In the genomic region with DNA sequence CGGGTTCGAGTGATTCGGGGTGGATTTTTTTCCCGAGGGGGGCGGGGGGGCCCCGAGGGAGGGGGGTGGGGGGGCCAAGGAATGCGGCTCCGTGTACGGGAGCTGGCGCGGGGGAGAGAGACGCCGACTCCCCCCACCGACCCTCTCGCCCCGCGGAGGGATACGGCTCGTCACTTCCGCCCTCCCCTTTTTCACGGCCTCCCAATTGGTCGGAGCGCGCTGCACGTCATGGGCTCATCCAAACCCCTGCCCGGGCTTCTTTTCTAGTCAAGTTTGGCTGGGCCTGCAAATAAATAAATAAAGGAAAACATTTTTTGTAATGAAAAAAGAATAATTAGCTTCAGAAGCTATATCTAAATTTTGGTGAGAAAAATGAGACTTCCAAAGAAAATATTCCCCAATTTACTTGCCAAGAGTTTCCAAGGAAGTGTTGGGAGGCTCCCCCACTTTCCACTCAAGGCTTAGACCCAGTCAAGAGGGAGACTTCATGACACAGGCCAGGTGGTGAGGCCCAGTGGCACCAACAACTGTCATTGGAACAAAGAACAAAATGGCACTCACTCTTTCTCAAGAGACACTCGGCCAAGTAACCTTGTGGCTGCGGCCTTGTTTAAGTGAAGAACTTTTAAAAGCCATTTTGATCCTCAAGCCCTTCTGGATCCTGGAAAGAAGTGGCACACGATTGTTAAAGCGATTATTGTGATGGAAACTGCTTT, we compare ENCODE assay signal across 1 cellular context.
TF ChIP-seq lines count a peak whose summit lies in the region.

Gene POGZ (minus strand): TSS at position 164 of the 716 bp plus-strand sequence. CDS start 17,290 bp downstream, outside the sequence.

TF ChIP-seq in HEK293, 187 proteins besides CTCF, POLR2A, EP300 and RAD21 (continued from another document and continues in another):
- no peak for TF ChIP-seq ZNF704 (tag by site-specific recombination; IDR thresholded peaks at IDR 0.05)
- TF ChIP-seq IKZF3 (tag by site-specific recombination; IDR thresholded peaks at IDR 0.05), result peak; percentile 86
- TF ChIP-seq ZNF549 (tag by site-specific recombination; IDR thresholded peaks at IDR 0.05), result no peak
- TF ChIP-seq ATF2 (tag by site-specific recombination; IDR thresholded peaks at IDR 0.05; ENCODE audit: low read depth), result no peak
- no peak for TF ChIP-seq ZNF2 (tag by site-specific recombination; IDR thresholded peaks at IDR 0.05)
- TF ChIP-seq SCRT2 (tag by site-specific recombination; IDR thresholded peaks at IDR 0.05), result no peak
- TF ChIP-seq GLIS2 (tag by site-specific recombination; IDR thresholded peaks at IDR 0.05), result peak; percentile 51; the same call in 1 of the 2 replicates
- TF ChIP-seq ZNF292 (tag by site-specific recombination; IDR thresholded peaks at IDR 0.05; ENCODE audit: borderline replicate concordance, low read depth), result no peak
- TF ChIP-seq ZNF202 (tag by site-specific recombination; IDR thresholded peaks at IDR 0.05; ENCODE audit: borderline replicate concordance), result no peak
- TF ChIP-seq ZSCAN30 (tag by site-specific recombination; IDR thresholded peaks at IDR 0.05), result peak; percentile 40; the same call in 1 of the 2 replicates
- no peak for TF ChIP-seq ZNF48 (tag by site-specific recombination; IDR thresholded peaks at IDR 0.05)
- TF ChIP-seq, protein P1, sequence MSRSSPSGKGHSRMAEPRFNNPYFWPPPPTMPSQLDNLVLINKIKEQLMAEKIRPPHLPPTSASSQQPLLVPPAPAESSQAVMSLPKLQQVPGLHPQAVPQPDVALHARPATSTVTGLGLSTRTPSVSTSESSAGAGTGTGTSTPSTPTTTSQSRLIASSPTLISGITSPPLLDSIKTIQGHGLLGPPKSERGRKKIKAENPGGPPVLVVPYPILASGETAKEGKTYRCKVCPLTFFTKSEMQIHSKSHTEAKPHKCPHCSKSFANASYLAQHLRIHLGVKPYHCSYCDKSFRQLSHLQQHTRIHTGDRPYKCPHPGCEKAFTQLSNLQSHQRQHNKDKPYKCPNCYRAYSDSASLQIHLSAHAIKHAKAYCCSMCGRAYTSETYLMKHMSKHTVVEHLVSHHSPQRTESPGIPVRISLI (tag by site-specific recombination; IDR thresholded peaks at IDR 0.05), result peak; percentile 72; the same call in 1 of the 2 replicates
- peak; percentile 14 for TF ChIP-seq ZNF529 (tag by site-specific recombination; IDR thresholded peaks at IDR 0.05; ENCODE audit: insufficient replicate concordance)
- TF ChIP-seq, protein P2, sequence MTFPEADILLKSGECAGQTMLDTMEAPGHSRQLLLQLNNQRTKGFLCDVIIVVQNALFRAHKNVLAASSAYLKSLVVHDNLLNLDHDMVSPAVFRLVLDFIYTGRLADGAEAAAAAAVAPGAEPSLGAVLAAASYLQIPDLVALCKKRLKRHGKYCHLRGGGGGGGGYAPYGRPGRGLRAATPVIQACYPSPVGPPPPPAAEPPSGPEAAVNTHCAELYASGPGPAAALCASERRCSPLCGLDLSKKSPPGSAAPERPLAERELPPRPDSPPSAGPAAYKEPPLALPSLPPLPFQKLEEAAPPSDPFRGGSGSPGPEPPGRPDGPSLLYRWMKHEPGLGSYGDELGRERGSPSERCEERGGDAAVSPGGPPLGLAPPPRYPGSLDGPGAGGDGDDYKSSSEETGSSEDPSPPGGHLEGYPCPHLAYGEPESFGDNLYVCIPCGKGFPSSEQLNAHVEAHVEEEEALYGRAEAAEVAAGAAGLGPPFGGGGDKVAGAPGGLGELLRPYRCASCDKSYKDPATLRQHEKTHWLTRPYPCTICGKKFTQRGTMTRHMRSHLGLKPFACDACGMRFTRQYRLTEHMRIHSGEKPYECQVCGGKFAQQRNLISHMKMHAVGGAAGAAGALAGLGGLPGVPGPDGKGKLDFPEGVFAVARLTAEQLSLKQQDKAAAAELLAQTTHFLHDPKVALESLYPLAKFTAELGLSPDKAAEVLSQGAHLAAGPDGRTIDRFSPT (tag by site-specific recombination; IDR thresholded peaks at IDR 0.05), result no peak
- no peak for TF ChIP-seq ZNF791 (tag by site-specific recombination; IDR thresholded peaks at IDR 0.05)
- TF ChIP-seq ZNF560 (tag by site-specific recombination; IDR thresholded peaks at IDR 0.05; ENCODE audit: borderline replicate concordance), result no peak
- no peak for TF ChIP-seq ZNF670 (tag by site-specific recombination; IDR thresholded peaks at IDR 0.05; ENCODE audit: low read depth)
- no peak for TF ChIP-seq ZNF112 (tag by site-specific recombination; IDR thresholded peaks at IDR 0.05)
- TF ChIP-seq, protein P3, sequence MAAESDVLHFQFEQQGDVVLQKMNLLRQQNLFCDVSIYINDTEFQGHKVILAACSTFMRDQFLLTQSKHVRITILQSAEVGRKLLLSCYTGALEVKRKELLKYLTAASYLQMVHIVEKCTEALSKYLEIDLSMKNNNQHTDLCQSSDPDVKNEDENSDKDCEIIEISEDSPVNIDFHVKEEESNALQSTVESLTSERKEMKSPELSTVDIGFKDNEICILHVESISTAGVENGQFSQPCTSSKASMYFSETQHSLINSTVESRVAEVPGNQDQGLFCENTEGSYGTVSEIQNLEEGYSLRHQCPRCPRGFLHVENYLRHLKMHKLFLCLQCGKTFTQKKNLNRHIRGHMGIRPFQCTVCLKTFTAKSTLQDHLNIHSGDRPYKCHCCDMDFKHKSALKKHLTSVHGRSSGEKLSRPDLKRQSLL (tag by site-specific recombination; IDR thresholded peaks at IDR 0.05), result no peak
- TF ChIP-seq ZNF311 (tag by site-specific recombination; IDR thresholded peaks at IDR 0.05; ENCODE audit: borderline replicate concordance), result no peak
- no peak for TF ChIP-seq ZNF416 (tag by site-specific recombination; IDR thresholded peaks at IDR 0.05)
- peak; percentile 83 for TF ChIP-seq ZNF335 (tag by site-specific recombination; conservative IDR thresholded peaks at IDR 0.05)
- TF ChIP-seq ZNF510 (tag by site-specific recombination; IDR thresholded peaks at IDR 0.05; ENCODE audit: insufficient replicate concordance), result no peak
- no peak for TF ChIP-seq ZNF521 (tag by site-specific recombination; IDR thresholded peaks at IDR 0.05)
- no peak for TF ChIP-seq ZNF433 (tag by site-specific recombination; IDR thresholded peaks at IDR 0.05; ENCODE audit: low read depth)
- no peak for TF ChIP-seq HOXA7 (CRISPR knock-in tag; IDR thresholded peaks at IDR 0.05; ENCODE audit: borderline replicate concordance)
- TF ChIP-seq ZNF561 (tag by site-specific recombination; IDR thresholded peaks at IDR 0.05; ENCODE audit: borderline replicate concordance), result peak; percentile 57; the same call in 1 of the 2 replicates
- no peak for TF ChIP-seq ZNF157 (tag by site-specific recombination; IDR thresholded peaks at IDR 0.05)
- TF ChIP-seq KLF16 (tag by site-specific recombination; IDR thresholded peaks at IDR 0.05), result 0 out of 2 replicates have a peak, but pooled peaks have one; percentile 43
- TF ChIP-seq ZBTB21 (tag by site-specific recombination; IDR thresholded peaks at IDR 0.05), result peak; percentile 82
- no peak for TF ChIP-seq GLI2 (tag by site-specific recombination; IDR thresholded peaks at IDR 0.05; ENCODE audit: borderline replicate concordance, low read depth)
- TF ChIP-seq MEIS1 (CRISPR knock-in tag; IDR thresholded peaks at IDR 0.05; ENCODE audit: borderline replicate concordance), result no peak
- no peak for TF ChIP-seq ZBTB49 (tag by site-specific recombination; IDR thresholded peaks at IDR 0.05; ENCODE audit: low read depth)
- TF ChIP-seq ZNF571 (tag by site-specific recombination; IDR thresholded peaks at IDR 0.05), result no peak
- TF ChIP-seq SCRT1 (tag by site-specific recombination; IDR thresholded peaks at IDR 0.05; ENCODE audit: borderline replicate concordance), result no peak
- TF ChIP-seq, protein P4, sequence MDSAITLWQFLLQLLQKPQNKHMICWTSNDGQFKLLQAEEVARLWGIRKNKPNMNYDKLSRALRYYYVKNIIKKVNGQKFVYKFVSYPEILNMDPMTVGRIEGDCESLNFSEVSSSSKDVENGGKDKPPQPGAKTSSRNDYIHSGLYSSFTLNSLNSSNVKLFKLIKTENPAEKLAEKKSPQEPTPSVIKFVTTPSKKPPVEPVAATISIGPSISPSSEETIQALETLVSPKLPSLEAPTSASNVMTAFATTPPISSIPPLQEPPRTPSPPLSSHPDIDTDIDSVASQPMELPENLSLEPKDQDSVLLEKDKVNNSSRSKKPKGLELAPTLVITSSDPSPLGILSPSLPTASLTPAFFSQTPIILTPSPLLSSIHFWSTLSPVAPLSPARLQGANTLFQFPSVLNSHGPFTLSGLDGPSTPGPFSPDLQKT (IDR thresholded peaks at IDR 0.05; ENCODE audit: borderline replicate concordance, low read depth, low read length), result peak; percentile 49; the same call in 1 of the 2 replicates
- TF ChIP-seq ZNF24 (tag by site-specific recombination; IDR thresholded peaks at IDR 0.05), result 0 out of 2 replicates have a peak, but pooled peaks have one; percentile 65
- no peak for TF ChIP-seq ZNF354C (tag by site-specific recombination; IDR thresholded peaks at IDR 0.05; ENCODE audit: borderline replicate concordance, low read depth)
- TF ChIP-seq ZNF140 (tag by site-specific recombination; IDR thresholded peaks at IDR 0.05), result no peak
- TF ChIP-seq ZNF146 (tag by site-specific recombination; IDR thresholded peaks at IDR 0.05), result no peak
- no peak for TF ChIP-seq ZNF530 (tag by site-specific recombination; IDR thresholded peaks at IDR 0.05; ENCODE audit: low read depth)
- TF ChIP-seq, protein P5, sequence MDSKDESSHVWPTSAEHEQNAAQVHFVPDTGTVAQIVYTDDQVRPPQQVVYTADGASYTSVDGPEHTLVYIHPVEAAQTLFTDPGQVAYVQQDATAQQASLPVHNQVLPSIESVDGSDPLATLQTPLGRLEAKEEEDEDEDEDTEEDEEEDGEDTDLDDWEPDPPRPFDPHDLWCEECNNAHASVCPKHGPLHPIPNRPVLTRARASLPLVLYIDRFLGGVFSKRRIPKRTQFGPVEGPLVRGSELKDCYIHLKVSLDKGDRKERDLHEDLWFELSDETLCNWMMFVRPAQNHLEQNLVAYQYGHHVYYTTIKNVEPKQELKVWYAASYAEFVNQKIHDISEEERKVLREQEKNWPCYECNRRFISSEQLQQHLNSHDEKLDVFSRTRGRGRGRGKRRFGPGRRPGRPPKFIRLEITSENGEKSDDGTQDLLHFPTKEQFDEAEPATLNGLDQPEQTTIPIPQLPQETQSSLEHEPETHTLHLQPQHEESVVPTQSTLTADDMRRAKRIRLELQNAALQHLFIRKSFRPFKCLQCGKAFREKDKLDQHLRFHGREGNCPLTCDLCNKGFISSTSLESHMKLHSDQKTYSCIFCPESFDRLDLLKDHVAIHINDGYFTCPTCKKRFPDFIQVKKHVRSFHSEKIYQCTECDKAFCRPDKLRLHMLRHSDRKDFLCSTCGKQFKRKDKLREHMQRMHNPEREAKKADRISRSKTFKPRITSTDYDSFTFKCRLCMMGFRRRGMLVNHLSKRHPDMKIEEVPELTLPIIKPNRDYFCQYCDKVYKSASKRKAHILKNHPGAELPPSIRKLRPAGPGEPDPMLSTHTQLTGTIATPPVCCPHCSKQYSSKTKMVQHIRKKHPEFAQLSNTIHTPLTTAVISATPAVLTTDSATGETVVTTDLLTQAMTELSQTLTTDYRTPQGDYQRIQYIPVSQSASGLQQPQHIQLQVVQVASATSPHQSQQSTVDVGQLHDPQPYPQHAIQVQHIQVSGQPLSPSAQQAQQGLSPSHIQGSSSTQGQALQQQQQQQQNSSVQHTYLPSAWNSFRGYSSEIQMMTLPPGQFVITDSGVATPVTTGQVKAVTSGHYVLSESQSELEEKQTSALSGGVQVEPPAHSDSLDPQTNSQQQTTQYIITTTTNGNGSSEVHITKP (tag by site-specific recombination; IDR thresholded peaks at IDR 0.05), result peak; percentile 98
- TF ChIP-seq SP2 (tag by site-specific recombination; IDR thresholded peaks at IDR 0.05), result peak; percentile 82
- TF ChIP-seq ZNF624 (tag by site-specific recombination; IDR thresholded peaks at IDR 0.05), result no peak
- no peak for TF ChIP-seq AEBP2 (tag by site-specific recombination; IDR thresholded peaks at IDR 0.05; ENCODE audit: borderline replicate concordance)
- TF ChIP-seq ZNF555 (tag by site-specific recombination; conservative IDR thresholded peaks at IDR 0.05), result no peak
- no peak for TF ChIP-seq ZNF350 (tag by site-specific recombination; IDR thresholded peaks at IDR 0.05)
